In the genomic region with DNA sequence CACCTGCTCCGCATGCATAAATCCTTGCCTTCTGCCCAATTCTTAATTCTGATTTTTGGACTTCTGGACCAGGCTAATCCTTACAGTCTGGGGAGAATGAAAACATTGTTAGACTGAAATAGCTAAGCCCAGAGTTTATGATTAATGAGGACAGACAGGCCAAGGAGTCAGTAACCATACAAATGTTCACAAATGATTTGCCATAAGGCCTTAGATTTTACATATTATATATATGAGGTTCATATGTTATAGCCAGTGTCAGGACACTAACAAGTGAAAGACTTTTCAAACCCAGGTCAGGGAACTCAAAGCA, we compare ENCODE assay signal across 28 cellular contexts.
"Had no signal": no experiment of that assay in that cellular context is flagged by ENCODE, and none has a peak within 500 bp of the region (broad histone marks: within the 10 kb centered on the region; RNA-seq: fewer than 3 reads in every experiment).

No MANE protein-coding gene starts in this region.

- H3K4me1 ChIP-seq: ascending aorta, gastroesophageal sphincter, heart left ventricle, parathyroid adenoma, psoas muscle, spleen, tibial nerve had no signal

- ATAC-seq: gastroesophageal sphincter, heart left ventricle, left ventricle myocardium superior, psoas muscle, right cardiac atrium, WTC11 had no signal

- DNase-seq: activated CD4-positive, alpha-beta memory T cell treated with anti-CD3 and anti-CD28 coated beads, Interleukin-2, amount 10 ng/mL, durations not matched to agents 7 days and 5 days; activated CD4-positive, alpha-beta T cell treated with anti-CD3 and anti-CD28 coated beads for 1 hour; activated CD4-positive, alpha-beta T cell treated with anti-CD3 and anti-CD28 coated beads, Interleukin-2, amount 10 ng/mL, durations not matched to agents 7 days and 5 days; activated CD8-positive, alpha-beta memory T cell treated with anti-CD3 and anti-CD28 coated beads, Interleukin-2, amount 50 U/mL, for 48 hours; activated gamma-delta T cell; activated naive CD4-positive, alpha-beta T cell treated with anti-CD3 and anti-CD28 coated beads, Interleukin-2, amount 10 ng/mL, durations not matched to agents 7 days and 5 days; activated naive CD8-positive, alpha-beta T cell treated with anti-CD3 and anti-CD28 coated beads, Interleukin-2, amount 10 ng/mL, durations not matched to agents 7 days and 5 days; activated T-cell treated with anti-CD3 and anti-CD28 coated beads, Interleukin-2, amount 50 U/mL, for 24 hours; cerebellar nuclear complex; dorsolateral prefrontal cortex; effector memory CD4-positive, alpha-beta T cell; heart left ventricle; left ventricle myocardium superior; naive B cell; nucleus accumbens; psoas muscle; right cardiac atrium; spleen; stimulated activated naive CD4-positive, alpha-beta T cell; T-helper 2 cell had no signal

- H3K27ac ChIP-seq: ascending aorta, cardiac muscle cell, coronary artery, dorsolateral prefrontal cortex, gastroesophageal sphincter, heart left ventricle, parathyroid adenoma, psoas muscle, spleen, tibial nerve had no signal

- H3K79me2 ChIP-seq: parathyroid adenoma had no signal

- H3K36me3 ChIP-seq: ascending aorta, cardiac muscle cell, gastroesophageal sphincter, heart left ventricle, spleen, tibial nerve had no signal

- H3K4me3 ChIP-seq: ascending aorta, cardiac muscle cell, coronary artery, dorsolateral prefrontal cortex, gastroesophageal sphincter, heart left ventricle, psoas muscle, spleen, tibial nerve had no signal

- FAIRE-seq: urothelium cell line had no signal

- H3K27me3 ChIP-seq: ascending aorta, cardiac muscle cell, tibial nerve had no signal

- H3K9ac ChIP-seq: parathyroid adenoma had no signal

- H2AFZ ChIP-seq: parathyroid adenoma had no signal

- H3K9me3 ChIP-seq: ascending aorta, psoas muscle, tibial nerve had no signal
